Comparison of ENCODE assay signal across 24 cellular contexts in the genomic region with DNA sequence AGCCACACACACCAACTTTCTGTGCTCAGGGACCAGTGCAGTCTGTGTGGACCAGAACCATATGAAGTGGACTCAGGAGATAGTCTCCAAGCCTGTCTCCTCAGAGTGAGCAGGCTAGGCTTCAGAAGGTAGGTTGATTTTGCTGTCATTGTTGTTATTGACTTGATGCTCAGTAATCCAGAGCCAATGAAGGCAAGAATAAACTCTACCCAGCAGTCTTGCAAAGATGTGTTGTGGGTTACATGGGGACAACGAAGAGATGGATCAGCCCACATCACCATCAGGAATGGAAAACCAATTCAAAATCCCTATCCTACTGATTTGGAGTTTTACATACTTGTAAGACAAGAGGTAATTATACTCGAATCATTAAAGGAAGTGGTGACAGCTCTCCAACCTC. TPM values are rescaled to one million over a fixed set of nuclear protein-coding genes. Genes with fewer than 3 reads are reported as not detected.
DNase-seq lines count a peak whose midpoint lies in the region; FAIRE-seq and TF ChIP-seq lines count a peak whose summit lies in the region.
"Had no signal": no experiment of that assay in that cellular context is flagged by ENCODE, and none has a peak within 500 bp of the region (broad histone marks: within the 10 kb centered on the region; RNA-seq: fewer than 3 reads in every experiment).

No MANE protein-coding gene starts in this region.

- TF ChIP-seq CTCF in brain (conservative IDR thresholded peaks at IDR 0.05) (no peak), neural progenitor cell (IDR thresholded peaks at IDR 0.05) (no peak), D721Med (IDR thresholded peaks at IDR 0.05; ENCODE audit: insufficient read depth, missing control alignments) (no peak)

- peaks cover 4 to 35% of the 10 kb centered on the region in 2 experiments for H3K36me3 ChIP-seq in mesenchymal stem cell (ENCODE audit: control insufficient read depth in 1 of 2, insufficient read depth in 2 of 2, low read depth in 1 of 2, low read length in 2 of 2)
- no peaks in the 10 kb centered on the region for H3K36me3 ChIP-seq in neural progenitor cell

- no peak overlapping the region for H3K14ac ChIP-seq in mesenchymal stem cell (ENCODE audit: low read length in 2 of 2)

- no peaks in the 10 kb centered on the region for H3K36me3 Mint-ChIP-seq in brain
- H3K36me3 Mint-ChIP-seq in neural progenitor cell: no peaks in the 10 kb centered on the region
- no peaks in the 10 kb centered on the region for H3K36me3 Mint-ChIP-seq in activated naive CD4-positive, alpha-beta T cell treated with anti-CD3 and anti-CD28 coated beads, Interleukin-2, amount 10 ng/mL, durations not matched to agents 7 days and 5 days

- H3K9me3 Mint-ChIP-seq in brain (no peaks in the 10 kb centered on the region), neural progenitor cell (no peaks in the 10 kb centered on the region)
- no peaks in the 10 kb centered on the region for H3K9me3 Mint-ChIP-seq in activated naive CD4-positive, alpha-beta T cell treated with anti-CD3 and anti-CD28 coated beads, Interleukin-2, amount 10 ng/mL, durations not matched to agents 7 days and 5 days

- H3K79me1 ChIP-seq in mesenchymal stem cell (replicated peaks; ENCODE audit: low read length, poor library complexity, severe bottlenecking): peaks cover 20% of the 10 kb centered on the region

- H3K9me3 ChIP-seq in mesenchymal stem cell (ENCODE audit: control insufficient read depth, low read length) (no peaks in the 10 kb centered on the region), neural progenitor cell (ENCODE audit: low read depth) (no peaks in the 10 kb centered on the region)

- H2BK5ac ChIP-seq in mesenchymal stem cell (ENCODE audit: low read depth, low read length, poor library complexity, severe bottlenecking): no peak overlapping the region

- intact Hi-C loops in posterior vena cava (cut with DNase I): no loop called here

- H3K4me2 ChIP-seq in mesenchymal stem cell (ENCODE audit: low read length, poor library complexity, severe bottlenecking) (no peak overlapping the region), neural progenitor cell (peak overlapping the region; percentile 2)

- no peak overlapping the region for H4K8ac ChIP-seq in mesenchymal stem cell (ENCODE audit: low read length)

- H3K9ac ChIP-seq in mesenchymal stem cell (ENCODE audit: low read length) (peak overlapping the region; percentile 37), neural progenitor cell (no peak overlapping the region)
- H3K9ac ChIP-seq: GM23248 had no signal

- no peak overlapping the region for H2AK5ac ChIP-seq in mesenchymal stem cell (ENCODE audit: low read length, severe bottlenecking)

- DNase-seq in NCI-H2227 (lab: John Stamatoyannopoulos, UW; ENCODE audit: unreplicated experiment) (peak; percentile 24), NCI-H2227 treated with DMSO at 0.1 percent for 48 hours (lab: John Stamatoyannopoulos, UW) (no peak), mesenchymal stem cell (no peak), neural progenitor cell (ENCODE audit: low spot score) (no peak), posterior vena cava (ENCODE audit: low spot score) (no peak), D721Med (ENCODE audit: insufficient read length, low spot score) (no peak)
- DNase-seq in activated naive CD4-positive, alpha-beta T cell treated with anti-CD3 and anti-CD28 coated beads, Interleukin-2, amount 10 ng/mL, durations not matched to agents 7 days and 5 days: no peak
- DNase-seq: 8988T, ACHN, DMS53, GM23248, H7, Kasumi-1, NCI-H1105 treated with DMSO at 0.1 percent for 48 hours, NCI-H146, NCI-H1930, NCI-H2107, NCI-H226, NCI-H510A, NCI-H69, RPMI8226, SHP77 had no signal

- H3F3A ChIP-seq in neural progenitor cell (ENCODE audit: low read depth): no peaks in the 10 kb centered on the region

- WGBS in mesenchymal stem cell: no CpG with 5 or more reads among the region's 2 CpGs

- H2BK15ac ChIP-seq in mesenchymal stem cell (ENCODE audit: low read depth, poor library complexity, severe bottlenecking): no peak overlapping the region

- FAIRE-seq in D721Med (lab: Jason Lieb, UNC): no peak
- FAIRE-seq: GM18507 had no signal

- H4K91ac ChIP-seq in mesenchymal stem cell (ENCODE audit: low read length): no peak overlapping the region

- H3K4me1 ChIP-seq in mesenchymal stem cell (ENCODE audit: control insufficient read depth, insufficient read depth, low read depth, low read length) (peaks cover 9% of the 10 kb centered on the region), neural progenitor cell (peaks cover 21% of the 10 kb centered on the region)

- H4K20me1 ChIP-seq in neural progenitor cell (ENCODE audit: low read depth): no peaks in the 10 kb centered on the region

- H3K27ac ChIP-seq in mesenchymal stem cell (ENCODE audit: low read length, poor library complexity, severe bottlenecking) (no peak overlapping the region), neural progenitor cell (no peak overlapping the region)
- H3K27ac ChIP-seq: GM23248 had no signal

- H2BK12ac ChIP-seq in mesenchymal stem cell (ENCODE audit: low read length in 2 of 2): peak overlapping the region; percentile 51 to 68

- H3K79me2 ChIP-seq in neural progenitor cell (ENCODE audit: low read depth): no peaks in the 10 kb centered on the region

- H3K27me3 Mint-ChIP-seq in brain: no peaks in the 10 kb centered on the region
- peaks cover 6% of the 10 kb centered on the region for H3K27me3 Mint-ChIP-seq in neural progenitor cell (ENCODE audit: insufficient read depth, low read depth)
- peaks cover 31% of the 10 kb centered on the region for H3K27me3 Mint-ChIP-seq in activated naive CD4-positive, alpha-beta T cell treated with anti-CD3 and anti-CD28 coated beads, Interleukin-2, amount 10 ng/mL, durations not matched to agents 7 days and 5 days

- H2AFZ ChIP-seq in mesenchymal stem cell (ENCODE audit: low read depth, low read length) (no peak overlapping the region), neural progenitor cell (replicated peaks) (no peak overlapping the region)
- H2AFZ ChIP-seq: GM23248 had no signal

- H3K4me3 ChIP-seq in mesenchymal stem cell (ENCODE audit: insufficient read depth in 1 of 2, low read depth in 1 of 2, low read length in 2 of 2): no peak overlapping the region
- H3K4me3 ChIP-seq in neural progenitor cell: no peak overlapping the region
- H3K4me3 ChIP-seq: GM23248 had no signal

- no peak overlapping the region for H3K18ac ChIP-seq in mesenchymal stem cell (ENCODE audit: low read depth in 1 of 2, low read length in 2 of 2)

- no peak overlapping the region for H2BK120ac ChIP-seq in mesenchymal stem cell (ENCODE audit: low read depth, low read length)

- peak overlapping the region; percentile 75 to 98 (median 93) for H3K27ac Mint-ChIP-seq in brain
- no peak overlapping the region for H3K27ac Mint-ChIP-seq in neural progenitor cell
- H3K27ac Mint-ChIP-seq in activated naive CD4-positive, alpha-beta T cell treated with anti-CD3 and anti-CD28 coated beads, Interleukin-2, amount 10 ng/mL, durations not matched to agents 7 days and 5 days: no peak overlapping the region

- CTCF ChIA-PET in activated naive CD4-positive, alpha-beta T cell treated with anti-CD3 and anti-CD28 coated beads, Interleukin-2, amount 10 ng/mL, durations not matched to agents 7 days and 5 days (lab: Charles Lee): interaction anchor here (0.5 kb wide), 1 partner anchor 333 kb away, joined by 3 read pairs; no protein-coding TSS in a partner anchor

- H3K4me1 Mint-ChIP-seq in brain (peaks cover 87% of the 10 kb centered on the region), neural progenitor cell (peaks cover 51% of the 10 kb centered on the region)
- peaks cover 8% of the 10 kb centered on the region for H3K4me1 Mint-ChIP-seq in activated naive CD4-positive, alpha-beta T cell treated with anti-CD3 and anti-CD28 coated beads, Interleukin-2, amount 10 ng/mL, durations not matched to agents 7 days and 5 days

- H3K27me3 ChIP-seq in mesenchymal stem cell (ENCODE audit: control insufficient read depth in 1 of 2, insufficient read depth in 1 of 2, low read length in 2 of 2) (no peaks in the 10 kb centered on the region), neural progenitor cell (no peaks in the 10 kb centered on the region)

- H3K4me3 Mint-ChIP-seq in brain (peak overlapping the region; percentile 52 to 88 (median 82)), neural progenitor cell (no peak overlapping the region)
- H3K4me3 Mint-ChIP-seq in activated naive CD4-positive, alpha-beta T cell treated with anti-CD3 and anti-CD28 coated beads, Interleukin-2, amount 10 ng/mL, durations not matched to agents 7 days and 5 days: no peak overlapping the region

- no peak overlapping the region for H3K23ac ChIP-seq in mesenchymal stem cell (ENCODE audit: low read length in 2 of 2)

- no peak overlapping the region for H3K4ac ChIP-seq in mesenchymal stem cell (ENCODE audit: low read depth in 1 of 2, low read length in 2 of 2)

RNA-seq across cellular contexts. Expression of a gene that starts 37.4 kb away (rescaled TPM):
- polyA plus RNA-seq in brain (ENCODE audit: insufficient read depth, low read depth, low replicate concordance): 218 TPM
- 114 TPM for polyA plus RNA-seq in mesenchymal stem cell (2013, experiment 1 of 2)
- 112 TPM for polyA plus RNA-seq in mesenchymal stem cell (2013, experiment 2 of 2)
- total RNA-seq in neural progenitor cell (ENCODE audit: low replicate concordance) (65.0 and 108 TPM in 2 replicates), posterior vena cava (100 to 1,000 TPM in 1 of 2 donors, 10 to 100 TPM in 1; 98.3 to 127 TPM)

Comparison
In these comparisons a context has a peak if more than half of its experiments do, and no peak if none do; other contexts are left out.
1. H3K27ac Mint-ChIP-seq: peak in brain (5 of 5); none in neural progenitor cell (single experiment) and activated naive CD4-positive, alpha-beta T cell treated with anti-CD3 and anti-CD28 coated beads, Interleukin-2, amount 10 ng/mL, durations not matched to agents 7 days and 5 days (single experiment).
2. H3K4me3 Mint-ChIP-seq: peak in brain (5 of 5); none in neural progenitor cell (single experiment) and activated naive CD4-positive, alpha-beta T cell treated with anti-CD3 and anti-CD28 coated beads, Interleukin-2, amount 10 ng/mL, durations not matched to agents 7 days and 5 days (single experiment).